ENCODE assay signal across 10 cellular contexts in genomic region chr9:121331992-121332685, GRCh38. TPM values are rescaled to one million over a fixed set of nuclear protein-coding genes. Genes with fewer than 3 reads are reported as not detected.
DNase-seq lines count a peak whose midpoint lies in the region; ATAC-seq and TF ChIP-seq lines count a peak whose summit lies in the region.
"Had no signal": no experiment of that assay in that cellular context is flagged by ENCODE, and none has a peak within 500 bp of the region (broad histone marks: within the 10 kb centered on the region; RNA-seq: fewer than 3 reads in every experiment).

No MANE protein-coding gene starts in this region.

- no peaks in the 10 kb centered on the region for H3K27me3 Mint-ChIP-seq in activated T-helper 17 cell treated with anti-CD3 and anti-CD28 coated beads, Interleukin-2, amount 50 U/mL, for 72 hours
- H3K27me3 Mint-ChIP-seq in CD14-positive monocyte (ENCODE audit: low read depth in 3 of 3): peaks cover 0 to 1% (median 0%) of the 10 kb centered on the region in 3 donors

- no peaks in the 10 kb centered on the region for H3K27me3 ChIP-seq in psoas muscle (ENCODE audit: insufficient read depth in 3 of 3, low read length in 2 of 3)

- H3K4me3 Mint-ChIP-seq in activated T-helper 17 cell treated with anti-CD3 and anti-CD28 coated beads, Interleukin-2, amount 50 U/mL, for 72 hours: no peak overlapping the region
- peak overlapping the region in 1 of 2 donors; percentile 27 for H3K4me3 Mint-ChIP-seq in CD14-positive monocyte

- no peak for ATAC-seq in activated T-helper 17 cell treated with anti-CD3 and anti-CD28 coated beads, Interleukin-2, amount 50 U/mL, for 72 hours (replicated peaks)
- ATAC-seq in psoas muscle: peak in 3 of 4 donors; percentile 24 to 31 (median 24)

- peaks cover 6 to 74% of the 10 kb centered on the region in 2 donors for H3K36me3 ChIP-seq in psoas muscle (ENCODE audit: insufficient read depth in 1 of 2, low read depth in 1 of 2)

- peak overlapping the region; percentile 5 for H3K27ac ChIP-seq in psoas muscle

- H3K4me3 ChIP-seq in AG10803 (ENCODE audit: low read length) (no peak overlapping the region), foreskin fibroblast (ENCODE audit: low read depth in 1 of 2, low read length in 2 of 2) (no peak overlapping the region), psoas muscle (no peak overlapping the region)

- H3K4me1 ChIP-seq in psoas muscle: peaks cover 12% of the 10 kb centered on the region

- no peaks in the 10 kb centered on the region for H3K9me3 ChIP-seq in psoas muscle

- DNase-seq in AG10803 (ENCODE audit: low read depth): peak; percentile 79
- peak; percentile 36 to 74 for DNase-seq in foreskin fibroblast
- no peak for DNase-seq in psoas muscle
- no peak for DNase-seq in NCI-H526 (lab: John Stamatoyannopoulos, UW)
- no peak for DNase-seq in DMS114 treated with DMSO at 0.1 percent for 48 hours (lab: John Stamatoyannopoulos, UW; ENCODE audit: unreplicated experiment)
- DNase-seq in OCI-M2 (lab: John Stamatoyannopoulos, UW; ENCODE audit: unreplicated experiment): no peak
- no peak for DNase-seq in CD14-positive monocyte (ENCODE audit: low spot score)
- DNase-seq: NCI-H187 treated with DMSO at 0.1 percent for 48 hours; stimulated activated CD4-positive, alpha-beta T cell treated with anti-CD3 and anti-CD28 coated beads, Interleukin-4, amount 100 ng/mL, for 1 hour had no signal

- TF ChIP-seq CTCF in AG10803 (conservative IDR thresholded peaks at IDR 0.05; ENCODE audit: low read length): peak; percentile 63
- peak; percentile 36 for TF ChIP-seq CTCF in foreskin fibroblast (IDR thresholded peaks at IDR 0.05; ENCODE audit: low read depth, low read length)
- TF ChIP-seq CTCF in psoas muscle (IDR thresholded peaks at IDR 0.05): peak; percentile 31
- TF ChIP-seq CTCF in CD14-positive monocyte (IDR thresholded peaks at IDR 0.05): no peak

- intact Hi-C loops in psoas muscle (cut with DNase I) (no loop called here), CD14-positive monocyte (cut with micrococcal nuclease) (no loop called here)

- no peaks in the 10 kb centered on the region for H3K36me3 Mint-ChIP-seq in activated T-helper 17 cell treated with anti-CD3 and anti-CD28 coated beads, Interleukin-2, amount 50 U/mL, for 72 hours (ENCODE audit: low read depth)
- peaks cover 78 to 81% of the 10 kb centered on the region in 2 donors for H3K36me3 Mint-ChIP-seq in CD14-positive monocyte

- H3K9me3 Mint-ChIP-seq in activated T-helper 17 cell treated with anti-CD3 and anti-CD28 coated beads, Interleukin-2, amount 50 U/mL, for 72 hours: no peaks in the 10 kb centered on the region
- no peaks in the 10 kb centered on the region for H3K9me3 Mint-ChIP-seq in CD14-positive monocyte

- no peaks in the 10 kb centered on the region for H3K4me1 Mint-ChIP-seq in activated T-helper 17 cell treated with anti-CD3 and anti-CD28 coated beads, Interleukin-2, amount 50 U/mL, for 72 hours
- H3K4me1 Mint-ChIP-seq in CD14-positive monocyte: peaks cover 2% of the 10 kb centered on the region

- 68 to 74% (median 70%) methylated on average over 14 of the region's 14 CpGs for WGBS in psoas muscle, 3 donors

- peak overlapping the region; percentile 55 for H3K27ac Mint-ChIP-seq in activated T-helper 17 cell treated with anti-CD3 and anti-CD28 coated beads, Interleukin-2, amount 50 U/mL, for 72 hours
- H3K27ac Mint-ChIP-seq in CD14-positive monocyte: peak overlapping the region in 1 of 7 donors; percentile 72

RNA-seq across cellular contexts. Expression of gene STOM, which starts 37.9 kb away (rescaled TPM):
- 10 to 100 TPM; 50.8 to 69.4 TPM for total RNA-seq in activated T-helper 17 cell treated with anti-CD3 and anti-CD28 coated beads, Interleukin-2, amount 50 U/mL, for 72 hours
- total RNA-seq in psoas muscle: 100 to 1,000 TPM in 3 of 4 donors, 10 to 100 TPM in 1; 89.6 to 237 (median 114) TPM
- polyA plus RNA-seq in psoas muscle (10 to 100 TPM; 53.2 to 83.4 (median 62.2) TPM), CD14-positive monocyte (10 to 100 TPM; 63.8 to 66.9 TPM)

Comparison
In these comparisons a context has a peak if more than half of its experiments do, and no peak if none do; other contexts are left out.
1. DNase-seq: peak in AG10803 (single experiment) and foreskin fibroblast (2 of 2); none in psoas muscle (0 of 2), NCI-H526 (0 of 2), DMS114 treated with DMSO at 0.1 percent for 48 hours (single experiment), OCI-M2 (single experiment) and CD14-positive monocyte (single experiment).